Comparison of ENCODE assay signal across 10 cellular contexts in the genomic region with DNA sequence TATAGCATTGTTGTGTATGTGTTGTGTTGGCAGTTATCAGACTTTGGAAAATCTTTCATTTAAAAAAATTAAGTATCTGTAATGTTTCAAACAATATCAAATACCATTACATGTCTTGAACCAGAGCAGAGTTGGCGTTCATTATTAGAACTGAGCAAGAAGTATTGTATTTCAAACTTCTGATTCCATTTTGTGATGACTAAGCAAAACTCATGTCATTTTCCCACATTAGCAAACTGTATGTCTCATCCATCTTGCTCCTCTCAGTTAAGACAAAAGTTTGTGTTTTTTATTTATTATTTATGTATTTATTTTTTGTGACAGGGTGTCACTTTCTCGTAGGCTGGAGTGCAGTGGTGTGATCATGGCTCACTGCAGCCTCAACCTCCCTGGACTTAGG. TPM values are rescaled to one million over a fixed set of nuclear protein-coding genes. Genes with fewer than 3 reads are reported as not detected.
"Had no signal": no experiment of that assay in that cellular context is flagged by ENCODE, and none has a peak within 500 bp of the region (broad histone marks: within the 10 kb centered on the region; RNA-seq: fewer than 3 reads in every experiment).

No MANE protein-coding gene starts in this region.

- DNase-seq: GM23248, GOT3, H7, HFFc6, Kasumi-1, KG1 had no signal

- H3K9me3 ChIP-seq: HAP-1 had no signal

- ATAC-seq: HCT116 had no signal

- H3K9me3 Mint-ChIP-seq: HFFc6 had no signal

- H3K27ac ChIP-seq: HL-60 had no signal

- H3K36me3 ChIP-seq: HAP-1 had no signal

- H3K36me3 Mint-ChIP-seq: IgD-negative memory B cell had no signal

- H3K27ac Mint-ChIP-seq: HFFc6, IgD-negative memory B cell had no signal

- H2AFZ ChIP-seq: GM23248 had no signal

- H3K4me1 ChIP-seq: HAP-1 had no signal

- H3K4me3 ChIP-seq: GM23248, HAP-1 had no signal

- H3K9ac ChIP-seq: GM23248 had no signal

- H3K4me3 Mint-ChIP-seq: IgD-negative memory B cell had no signal

RNA-seq across cellular contexts. Expression of a gene that starts 4.6 kb away (rescaled TPM):
- polyA plus RNA-seq: GM23248, IgD-negative memory B cell had no signal
